ENCODE assay signal across 28 cellular contexts in the genomic region with DNA sequence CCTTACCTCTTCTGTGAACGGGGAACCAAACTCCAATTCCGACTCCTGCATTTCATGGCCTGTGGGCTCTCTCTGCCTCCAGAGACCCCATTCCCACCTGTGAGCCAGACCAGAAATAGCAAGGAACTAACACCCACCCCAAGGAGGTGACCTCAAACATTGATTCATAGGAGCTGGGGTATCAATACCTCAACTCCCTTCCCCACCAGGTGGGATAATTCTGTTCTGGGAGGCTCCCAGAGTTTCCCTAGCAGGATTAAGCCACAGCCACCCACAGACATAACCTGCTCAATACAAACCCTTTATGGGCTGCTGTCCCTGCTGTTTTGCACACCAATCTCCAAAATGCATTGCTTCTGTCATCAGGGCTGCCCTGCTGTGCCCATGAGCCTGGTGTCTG.
"Had no signal": no experiment of that assay in that cellular context is flagged by ENCODE, and none has a peak within 500 bp of the region (broad histone marks: within the 10 kb centered on the region; RNA-seq: fewer than 3 reads in every experiment).

No MANE protein-coding gene starts in this region.

- H3K36me3 Mint-ChIP-seq: stimulated activated effector memory CD8-positive, alpha-beta T cell treated with anti-CD3 and anti-CD28 coated beads, Interleukin-12 subunit alpha, Interleukin-12 subunit beta, amount 100 ng/mL, for 72 hours; stimulated activated memory B cell treated with anti-CD40 and anti-IgM and Interleukin-4, amounts not matched to agents 10 μg/mL and 1 μg/mL and 100 μg/mL, for 72 hours; stimulated activated naive B cell treated with anti-CD40 and anti-IgM and Interleukin-4, amounts not matched to agents 10 μg/mL and 1 μg/mL and 100 μg/mL, for 72 hours; type B pancreatic cell had no signal

- H3K27ac ChIP-seq: stomach, suprapubic skin, testis, thoracic aorta, thyroid gland, tibial artery, tibial nerve, transverse colon, upper lobe of left lung, upper lobe of right lung, uterus, vagina had no signal

- H3K36me3 ChIP-seq: stomach, suprapubic skin, thoracic aorta, thyroid gland, tibial artery, tibial nerve, transverse colon, upper lobe of left lung, upper lobe of right lung, uterus, vagina had no signal

- H3K27ac Mint-ChIP-seq: stimulated activated effector memory CD8-positive, alpha-beta T cell treated with anti-CD3 and anti-CD28 coated beads, Interleukin-12 subunit alpha, Interleukin-12 subunit beta, amount 100 ng/mL, for 72 hours; stimulated activated memory B cell treated with anti-CD40 and anti-IgM and Interleukin-4, amounts not matched to agents 10 μg/mL and 1 μg/mL and 100 μg/mL, for 72 hours; stimulated activated naive B cell treated with anti-CD40 and anti-IgM and Interleukin-4, amounts not matched to agents 10 μg/mL and 1 μg/mL and 100 μg/mL, for 72 hours; stimulated activated naive CD8-positive, alpha-beta T cell treated with anti-CD3 and anti-CD28 coated beads, Interleukin-15, Interleukin-2, amounts not matched to agents 100 ng/mL and 50 ng/mL, for 24 hours; type B pancreatic cell had no signal

- DNase-seq: stimulated activated CD4-positive, alpha-beta T cell treated with anti-CD3 and anti-CD28 coated beads, Interleukin-2, amount 100 ng/mL, for 48 hours; stimulated activated CD4-positive, alpha-beta T cell treated with anti-CD3 and anti-CD28 coated beads, Interleukin-4, amount 100 ng/mL, for 1 hour; stimulated activated CD4-positive, alpha-beta T cell treated with anti-CD3 and anti-CD28 coated beads, Interleukin-4, amount 100 ng/mL, for 24 hours; stimulated activated CD4-positive, alpha-beta T cell treated with anti-CD3 and anti-CD28 coated beads, Interleukin-4, amount 100 ng/mL, for 4 hours; stimulated activated CD8-positive, alpha-beta memory T cell treated with anti-CD3 and anti-CD28 coated beads, Interleukin-4, amount 100 ng/mL, for 48 hours; stimulated activated naive B cell treated with anti-CD40 and anti-IgM and Interleukin-4, amounts not matched to agents 10 μg/mL and 1 μg/mL and 100 μg/mL, for 72 hours; stimulated activated naive CD4-positive, alpha-beta T cell; stimulated activated naive CD4-positive, alpha-beta T cell treated with Interleukin-2 at 50 U/mL for 16 hours; stimulated activated naive CD8-positive, alpha-beta T cell treated with anti-CD3 and anti-CD28 coated beads, Interleukin-15, amount 100 ng/mL, for 72 hours; stimulated activated naive CD8-positive, alpha-beta T cell treated with anti-CD3 and anti-CD28 coated beads, Interleukin-15, Interleukin-2, amounts not matched to agents 100 U/mL and 50 U/mL, for 24 hours; stomach; substantia nigra; testis; thyroid gland; tibial artery; transverse colon; trophoblast cell; upper lobe of left lung; upper lobe of right lung; uterus had no signal

- H3K4me1 Mint-ChIP-seq: stimulated activated effector memory CD8-positive, alpha-beta T cell treated with anti-CD3 and anti-CD28 coated beads, Interleukin-12 subunit alpha, Interleukin-12 subunit beta, amount 100 ng/mL, for 72 hours; stimulated activated memory B cell treated with anti-CD40 and anti-IgM and Interleukin-4, amounts not matched to agents 10 μg/mL and 1 μg/mL and 100 μg/mL, for 72 hours; stimulated activated naive B cell treated with anti-CD40 and anti-IgM and Interleukin-4, amounts not matched to agents 10 μg/mL and 1 μg/mL and 100 μg/mL, for 72 hours had no signal

- H3K9me3 Mint-ChIP-seq: stimulated activated naive CD8-positive, alpha-beta T cell treated with anti-CD3 and anti-CD28 coated beads, Interleukin-15, Interleukin-2, amounts not matched to agents 100 ng/mL and 50 ng/mL, for 24 hours; type B pancreatic cell had no signal

- ATAC-seq: stimulated activated effector memory CD8-positive, alpha-beta T cell treated with anti-CD3 and anti-CD28 coated beads, Interleukin-12 subunit alpha, Interleukin-12 subunit beta, amount 100 ng/mL, for 72 hours; stimulated activated memory B cell treated with anti-CD40 and anti-IgM and Interleukin-4, amounts not matched to agents 10 μg/mL and 1 μg/mL and 100 μg/mL, for 72 hours; stimulated activated naive B cell treated with anti-CD40 and anti-IgM and Interleukin-4, amounts not matched to agents 10 μg/mL and 1 μg/mL and 100 μg/mL, for 72 hours; stimulated activated naive CD8-positive, alpha-beta T cell treated with anti-CD3 and anti-CD28 coated beads, Interleukin-15, amount 100 ng/mL, for 72 hours; stimulated activated naive CD8-positive, alpha-beta T cell treated with anti-CD3 and anti-CD28 coated beads, Interleukin-15, Interleukin-2, amounts not matched to agents 100 U/mL and 50 U/mL, for 24 hours; upper lobe of right lung had no signal

- H3K4me3 Mint-ChIP-seq: stimulated activated effector memory CD8-positive, alpha-beta T cell treated with anti-CD3 and anti-CD28 coated beads, Interleukin-12 subunit alpha, Interleukin-12 subunit beta, amount 100 ng/mL, for 72 hours; stimulated activated memory B cell treated with anti-CD40 and anti-IgM and Interleukin-4, amounts not matched to agents 10 μg/mL and 1 μg/mL and 100 μg/mL, for 72 hours; stimulated activated naive B cell treated with anti-CD40 and anti-IgM and Interleukin-4, amounts not matched to agents 10 μg/mL and 1 μg/mL and 100 μg/mL, for 72 hours; stimulated activated naive CD8-positive, alpha-beta T cell treated with anti-CD3 and anti-CD28 coated beads, Interleukin-15, amount 100 ng/mL, for 72 hours; stimulated activated naive CD8-positive, alpha-beta T cell treated with anti-CD3 and anti-CD28 coated beads, Interleukin-15, Interleukin-2, amounts not matched to agents 100 ng/mL and 50 ng/mL, for 24 hours; type B pancreatic cell had no signal

- H3K27me3 ChIP-seq: testis, thyroid gland, transverse colon, upper lobe of left lung, upper lobe of right lung, uterus, vagina had no signal

- H3K4me1 ChIP-seq: suprapubic skin, testis, thyroid gland, tibial artery, tibial nerve, transverse colon, upper lobe of right lung, uterus, vagina had no signal

- H3K9me3 ChIP-seq: suprapubic skin, testis, thoracic aorta, thyroid gland, transverse colon, upper lobe of right lung, uterus, vagina had no signal

- H3K4me3 ChIP-seq: stomach, suprapubic skin, testis, thoracic aorta, thyroid gland, tibial artery, tibial nerve, transverse colon, upper lobe of left lung, upper lobe of right lung, uterus, vagina had no signal
